26 cellular contexts compared by ENCODE assay signal in the genomic region with DNA sequence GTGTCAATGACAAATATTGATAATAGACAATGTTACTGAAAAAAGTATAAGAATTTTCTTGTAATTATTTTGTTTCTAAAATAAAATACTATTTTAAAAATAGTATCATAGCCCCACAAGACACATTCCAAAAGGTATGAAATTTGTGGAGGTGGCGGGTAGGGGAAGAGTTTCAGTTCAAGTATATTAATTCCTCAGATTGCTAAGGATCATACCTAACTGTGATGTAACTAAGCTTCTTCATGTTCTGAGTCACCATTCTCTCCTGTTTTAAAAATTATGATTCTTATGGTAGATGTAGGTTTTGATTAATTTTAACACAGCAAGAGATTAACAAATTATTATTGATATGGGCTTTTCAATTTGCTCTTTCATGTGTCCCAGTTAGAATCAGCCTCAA.
"Had no signal": no experiment of that assay in that cellular context is flagged by ENCODE, and none has a peak within 500 bp of the region (broad histone marks: within the 10 kb centered on the region; RNA-seq: fewer than 3 reads in every experiment).

No MANE protein-coding gene starts in this region.

- H3K27me3 ChIP-seq: stomach, suprapubic skin, testis, thyroid gland, tibial artery, tibial nerve, transverse colon, upper lobe of left lung, upper lobe of right lung, uterus, vagina had no signal

- FAIRE-seq: urothelium cell line had no signal

- H3K36me3 ChIP-seq: stomach, suprapubic skin, thoracic aorta, thyroid gland, tibial artery, tibial nerve, transverse colon, upper lobe of left lung, upper lobe of right lung, uterus, vagina had no signal

- H3K27ac ChIP-seq: stomach, suprapubic skin, testis, thoracic aorta, thyroid gland, tibial artery, tibial nerve, transverse colon, upper lobe of left lung, upper lobe of right lung, uterus, vagina had no signal

- ATAC-seq: stimulated activated effector memory CD8-positive, alpha-beta T cell treated with anti-CD3 and anti-CD28 coated beads, Interleukin-12 subunit alpha, Interleukin-12 subunit beta, amount 100 ng/mL, for 72 hours; stimulated activated memory B cell treated with anti-CD40 and anti-IgM and Interleukin-4, amounts not matched to agents 10 μg/mL and 1 μg/mL and 100 μg/mL, for 72 hours; stimulated activated naive B cell treated with anti-CD40 and anti-IgM and Interleukin-4, amounts not matched to agents 10 μg/mL and 1 μg/mL and 100 μg/mL, for 72 hours; stimulated activated naive CD8-positive, alpha-beta T cell treated with anti-CD3 and anti-CD28 coated beads, Interleukin-15, amount 100 ng/mL, for 72 hours; stimulated activated naive CD8-positive, alpha-beta T cell treated with anti-CD3 and anti-CD28 coated beads, Interleukin-15, Interleukin-2, amounts not matched to agents 100 U/mL and 50 U/mL, for 24 hours; upper lobe of right lung had no signal

- H3K9me3 ChIP-seq: stomach, suprapubic skin, testis, thoracic aorta, thyroid gland, tibial artery, tibial nerve, transverse colon, upper lobe of left lung, upper lobe of right lung, uterus, vagina had no signal

- H3K4me1 ChIP-seq: stomach, suprapubic skin, testis, thyroid gland, tibial artery, tibial nerve, transverse colon, upper lobe of left lung, upper lobe of right lung, uterus, vagina had no signal

- H3K4me3 ChIP-seq: stomach, suprapubic skin, testis, thoracic aorta, thyroid gland, tibial artery, tibial nerve, transverse colon, upper lobe of left lung, upper lobe of right lung, uterus, vagina had no signal

- DNase-seq: stimulated activated CD4-positive, alpha-beta T cell treated with anti-CD3 and anti-CD28 coated beads, Interleukin-2, amount 100 ng/mL, for 48 hours; stimulated activated CD4-positive, alpha-beta T cell treated with anti-CD3 and anti-CD28 coated beads, Interleukin-4, amount 100 ng/mL, for 1 hour; stimulated activated CD4-positive, alpha-beta T cell treated with anti-CD3 and anti-CD28 coated beads, Interleukin-4, amount 100 ng/mL, for 24 hours; stimulated activated CD4-positive, alpha-beta T cell treated with anti-CD3 and anti-CD28 coated beads, Interleukin-4, amount 100 ng/mL, for 4 hours; stimulated activated CD8-positive, alpha-beta memory T cell treated with anti-CD3 and anti-CD28 coated beads, Interleukin-4, amount 100 ng/mL, for 48 hours; stimulated activated naive B cell treated with anti-CD40 and anti-IgM and Interleukin-4, amounts not matched to agents 10 μg/mL and 1 μg/mL and 100 μg/mL, for 72 hours; stimulated activated naive CD4-positive, alpha-beta T cell; stimulated activated naive CD4-positive, alpha-beta T cell treated with Interleukin-2 at 50 U/mL for 16 hours; stimulated activated naive CD8-positive, alpha-beta T cell treated with anti-CD3 and anti-CD28 coated beads, Interleukin-15, amount 100 ng/mL, for 72 hours; stimulated activated naive CD8-positive, alpha-beta T cell treated with anti-CD3 and anti-CD28 coated beads, Interleukin-15, Interleukin-2, amounts not matched to agents 100 U/mL and 50 U/mL, for 24 hours; stomach; substantia nigra; testis; thyroid gland; tibial artery; transverse colon; upper lobe of left lung; upper lobe of right lung; uterus had no signal
